30 cellular contexts compared by ENCODE assay signal in genomic region chr15:39479916-39480315, GRCh38.
DNase-seq lines count a peak whose midpoint lies in the region; ATAC-seq, FAIRE-seq and TF ChIP-seq lines count a peak whose summit lies in the region.
"Had no signal": no experiment of that assay in that cellular context is flagged by ENCODE, and none has a peak within 500 bp of the region (broad histone marks: within the 10 kb centered on the region; RNA-seq: fewer than 3 reads in every experiment).

No MANE protein-coding gene starts in this region.

- 54% methylated on average over 2 of the region's 2 CpGs for WGBS in HepG2 (ENCODE audit: low lambda C conversion rate)
- WGBS in right lobe of liver (ENCODE audit: insufficient coverage, low coverage, low lambda C conversion rate, missing lambda C conversion rate) = 86% methylated on average over 2 of the region's 2 CpGs
- 100% methylated on average over 2 of the region's 2 CpGs for WGBS in esophagus muscularis mucosa

- no peak for TF ChIP-seq POLR2A in HepG2 (IDR thresholded peaks at IDR 0.05; ENCODE audit: insufficient read depth in 1 of 2, low read depth in 2 of 2, low read length in 2 of 2)
- no peak for TF ChIP-seq POLR2A in right lobe of liver (IDR thresholded peaks at IDR 0.05)
- TF ChIP-seq POLR2A in esophagus muscularis mucosa (IDR thresholded peaks at IDR 0.05; ENCODE audit: low read depth) = no peak
- TF ChIP-seq POLR2A in gastrocnemius medialis (IDR thresholded peaks at IDR 0.05) = no peak

- H3K36me3 ChIP-seq in HepG2 (replicated peaks in 1 of 2; ENCODE audit: control insufficient read depth in 1 of 2, insufficient read depth in 2 of 2, low read length in 2 of 2) (no peaks in the 10 kb centered on the region), right lobe of liver (no peaks in the 10 kb centered on the region), RWPE2 (ENCODE audit: low read depth) (no peaks in the 10 kb centered on the region), esophagus muscularis mucosa (no peaks in the 10 kb centered on the region), gastrocnemius medialis (no peaks in the 10 kb centered on the region)
- H3K36me3 ChIP-seq: left lung, right atrium auricular region, spleen had no signal

- intact Hi-C loops in HepG2 (cut with micrococcal nuclease; ENCODE audit: unreplicated experiment) (no loop called here), right lobe of liver (cut with DNase I) (no loop called here), esophagus muscularis mucosa (cut with DNase I) (no loop called here), gastrocnemius medialis (cut with DNase I; ENCODE audit: low total_unique reads) (no loop called here)

- no peak for TF ChIP-seq CTCF in HepG2 (CRISPR knock-in tag; IDR thresholded peaks at IDR 0.05)
- no peak for TF ChIP-seq CTCF in right lobe of liver (IDR thresholded peaks at IDR 0.05)
- no peak for TF ChIP-seq CTCF in RWPE2 (IDR thresholded peaks at IDR 0.05; ENCODE audit: poor library complexity, severe bottlenecking)
- TF ChIP-seq CTCF in esophagus muscularis mucosa (IDR thresholded peaks at IDR 0.05) = no peak
- no peak for TF ChIP-seq CTCF in gastrocnemius medialis (IDR thresholded peaks at IDR 0.05 in 4 of 5, conservative IDR thresholded peaks at IDR 0.05 in 1 of 5)

- H3K27ac ChIP-seq in HepG2 (ENCODE audit: extremely low read length, insufficient read depth, low read length) (no peak overlapping the region), right lobe of liver (no peak overlapping the region), RWPE2 (ENCODE audit: poor library complexity, severe bottlenecking) (no peak overlapping the region), esophagus muscularis mucosa (replicated peaks in 1 of 4) (no peak overlapping the region), gastrocnemius medialis (no peak overlapping the region)
- H3K27ac ChIP-seq: body of pancreas, left lung, right atrium auricular region, spleen, testis had no signal

- in situ Hi-C loops in HepG2 (cut with HindIII; ENCODE audit: extremely low pct_ligation_motif_present, low pct_unique_long_range_greater_than_20kb) (no loop called here), gastrocnemius medialis (cut with MboI; ENCODE audit: low sequenced_read_pairs in 4 of 4) (no loop called here)

- no peaks in the 10 kb centered on the region for H4K20me1 ChIP-seq in HepG2 (ENCODE audit: insufficient read depth, low read length)

- H3K79me2 ChIP-seq in HepG2 (ENCODE audit: insufficient read depth, low read length) = no peaks in the 10 kb centered on the region

- H3K27me3 ChIP-seq in HepG2 (ENCODE audit: control insufficient read depth in 1 of 2, insufficient read depth in 2 of 2, low read length in 2 of 2) = no peaks in the 10 kb centered on the region; a peak in 1 of 5 replicates
- H3K27me3 ChIP-seq in right lobe of liver = no peaks in the 10 kb centered on the region
- H3K27me3 ChIP-seq in RWPE2 (ENCODE audit: insufficient read depth, poor library complexity, severe bottlenecking) = no peaks in the 10 kb centered on the region
- no peaks in the 10 kb centered on the region for H3K27me3 ChIP-seq in esophagus muscularis mucosa
- no peaks in the 10 kb centered on the region for H3K27me3 ChIP-seq in gastrocnemius medialis
- H3K27me3 ChIP-seq: body of pancreas, left lung, right atrium auricular region, spleen, testis had no signal

- H3K4me3 ChIP-seq in HepG2 (replicated peaks in 1 of 3; ENCODE audit: insufficient read depth in 1 of 3, low read depth in 2 of 3, low read length in 3 of 3) = no peak overlapping the region
- no peak overlapping the region for H3K4me3 ChIP-seq in right lobe of liver
- H3K4me3 ChIP-seq in RWPE2 (ENCODE audit: severe bottlenecking) = no peak overlapping the region
- no peak overlapping the region for H3K4me3 ChIP-seq in esophagus muscularis mucosa
- H3K4me3 ChIP-seq in gastrocnemius medialis = no peak overlapping the region
- H3K4me3 ChIP-seq: body of pancreas, left lung, right atrium auricular region, spleen, testis had no signal

- no peak overlapping the region for H3K4me2 ChIP-seq in HepG2 (ENCODE audit: low read depth, low read length)

- CTCF ChIA-PET in HepG2 (lab: Yijun Ruan, JAX; ENCODE audit: low intra/inter-chr PET ratio, low total read pairs) = no interaction called here

- FAIRE-seq in HepG2 (lab: Jason Lieb, UNC) = no peak
- FAIRE-seq: A204.1, GM18507 had no signal

- POLR2A ChIA-PET in HepG2 (lab: Yijun Ruan, JAX) = no interaction called here

- H3K4me1 ChIP-seq in HepG2 (ENCODE audit: insufficient read depth, low read length) (no peaks in the 10 kb centered on the region), right lobe of liver (no peaks in the 10 kb centered on the region), RWPE2 (ENCODE audit: insufficient read depth, poor library complexity, severe bottlenecking) (no peaks in the 10 kb centered on the region), esophagus muscularis mucosa (no peaks in the 10 kb centered on the region), gastrocnemius medialis (no peaks in the 10 kb centered on the region)
- H3K4me1 ChIP-seq: body of pancreas, left lung, right atrium auricular region, spleen, testis had no signal

- no peaks in the 10 kb centered on the region for H3K9me3 ChIP-seq in HepG2 (ENCODE audit: low read length)
- peaks cover 0 to 3% (median 0%) of the 10 kb centered on the region in 4 donors for H3K9me3 ChIP-seq in right lobe of liver
- no peaks in the 10 kb centered on the region for H3K9me3 ChIP-seq in RWPE2 (ENCODE audit: severe bottlenecking)
- H3K9me3 ChIP-seq in esophagus muscularis mucosa = no peaks in the 10 kb centered on the region
- H3K9me3 ChIP-seq in gastrocnemius medialis = no peaks in the 10 kb centered on the region
- H3K9me3 ChIP-seq: body of pancreas, left lung, right atrium auricular region, spleen, testis had no signal

- no TSS peak for BruUV-seq in HepG2 (replicated peaks; lab: Mats Ljungman, UMichigan)

- DNase-seq in HepG2 (ENCODE audit: low spot score) (no peak), right lobe of liver (no peak), RWPE2 (ENCODE audit: low spot score) (no peak), esophagus muscularis mucosa (ENCODE audit: extremely low spot score) (peak; percentile 37), gastrocnemius medialis (no peak), NCI-H526 treated with DMSO at 0.1 percent for 48 hours (lab: John Stamatoyannopoulos, UW) (no peak)
- DNase-seq: activated CD4-positive, alpha-beta T cell treated with anti-CD3 and anti-CD28 coated beads, Interleukin-2, amount 10 ng/mL, durations not matched to agents 24 days and 14 days; activated naive CD4-positive, alpha-beta T cell; activated naive CD8-positive, alpha-beta T cell treated with anti-CD3 and anti-CD28 coated beads, Interleukin-2, amount 50 U/mL, for 24 hours; activated T-cell treated with anti-CD3 and anti-CD28 coated beads, Interleukin-2, amount 50 U/mL, for 4 hours; body of pancreas; Calu3; DND-41; glutamatergic neuron; KG1; left lung; mesendoderm; NCI-H1694; NCI-H446; NCI-H82; RPMI8226; spleen; stimulated activated CD4-positive, alpha-beta T cell treated with anti-CD3 and anti-CD28 coated beads, Interleukin-2, amount 100 ng/mL, for 24 hours; T1000; testis had no signal

- ATAC-seq in HepG2 (no peak), right lobe of liver (no peak), RWPE2 (ENCODE audit: low read depth) (peak; percentile 38; the same call in 1 of the 3 replicates), GM21737 (IDR thresholded peaks at IDR 0.05; ENCODE audit: unreplicated experiment) (no peak), GM21717 (IDR thresholded peaks at IDR 0.05; ENCODE audit: unreplicated experiment) (no peak), gastrocnemius medialis (no peak)
- ATAC-seq: activated naive CD8-positive, alpha-beta T cell treated with anti-CD3 and anti-CD28 coated beads, Interleukin-2, amount 50 U/mL, for 24 hours; activated T-cell treated with anti-CD3 and anti-CD28 coated beads, Interleukin-2, amount 50 U/mL, for 4 hours; body of pancreas; left lung had no signal

- no peak overlapping the region for H2AFZ ChIP-seq in HepG2 (ENCODE audit: low read length)

- no peak overlapping the region for H3K9ac ChIP-seq in HepG2 (ENCODE audit: insufficient read depth, low read depth, low read length)

- TF ChIP-seq EP300 in HepG2 (IDR thresholded peaks at IDR 0.05; ENCODE audit: low read depth in 2 of 2, low read length in 2 of 2) (no peak), HepG2 (CRISPR knock-in tag; IDR thresholded peaks at IDR 0.05; ENCODE audit: borderline replicate concordance) (no peak), esophagus muscularis mucosa (IDR thresholded peaks at IDR 0.05) (no peak)

- TF ChIP-seq RAD21 in HepG2 (CRISPR knock-in tag; IDR thresholded peaks at IDR 0.05) = no peak

TF ChIP-seq in HepG2, 621 proteins besides CTCF, POLR2A, EP300 and RAD21:
- TF ChIP-seq ADNP (CRISPR knock-in tag; IDR thresholded peaks at IDR 0.05) = no peak
- 0 out of 2 replicates have a peak, but pooled peaks have one; percentile 8 for TF ChIP-seq CREB1 (IDR thresholded peaks at IDR 0.05)
- no peak for TF ChIP-seq CREB1 (CRISPR knock-in tag; IDR thresholded peaks at IDR 0.05)
- TF ChIP-seq TAF15 (IDR thresholded peaks at IDR 0.05; ENCODE audit: low read depth, low read length, poor library complexity, severe bottlenecking) = no peak
- no peak for TF ChIP-seq IRF1 (CRISPR knock-in tag; IDR thresholded peaks at IDR 0.05; ENCODE audit: low read depth)
- no peak for TF ChIP-seq ZFP36L2 (CRISPR knock-in tag; IDR thresholded peaks at IDR 0.05)
TF ChIP-seq in HepG2: peak in this region for 1.
